7 cellular contexts compared by ENCODE assay signal in genomic region chr17:28645576-28645939, GRCh38. TPM values are rescaled to one million over a fixed set of nuclear protein-coding genes. Genes with fewer than 3 reads are reported as not detected.
DNase-seq lines count a peak whose midpoint lies in the region; ATAC-seq lines count a peak whose summit lies in the region.

No MANE protein-coding gene starts in this region.

- POLR2A ChIA-PET in activated CD4-positive, alpha-beta memory T cell treated with anti-CD3 and anti-CD28 coated beads, Interleukin-2, amount 10 ng/mL, durations not matched to agents 7 days and 5 days (lab: Charles Lee), result interaction anchor here (0.6 to 7.6 kb wide), 22 partner anchors 11 to 494 kb away, joined by 3 to 115 read pairs (median 4); partner anchors contain the start of genes ALDOC, DHRS13, FLOT2 and NEK8

- H3K27me3 Mint-ChIP-seq in activated CD4-positive, alpha-beta memory T cell treated with anti-CD3 and anti-CD28 coated beads, Interleukin-2, amount 10 ng/mL, durations not matched to agents 7 days and 5 days, result no peaks in the 10 kb centered on the region

- H3K9me3 Mint-ChIP-seq in activated CD4-positive, alpha-beta memory T cell treated with anti-CD3 and anti-CD28 coated beads, Interleukin-2, amount 10 ng/mL, durations not matched to agents 7 days and 5 days, result no peaks in the 10 kb centered on the region

- ATAC-seq in HG02642 (IDR thresholded peaks at IDR 0.05; ENCODE audit: poor library complexity, unreplicated experiment) (peak; percentile 4), GM18517 (IDR thresholded peaks at IDR 0.05; ENCODE audit: unreplicated experiment) (no peak)
- no peak for ATAC-seq in stimulated activated naive CD8-positive, alpha-beta T cell treated with anti-CD3 and anti-CD28 coated beads, Interleukin-15, Interleukin-2, amounts not matched to agents 100 U/mL and 50 U/mL, for 24 hours

- peak overlapping the region; percentile 81 for H3K27ac Mint-ChIP-seq in activated CD4-positive, alpha-beta memory T cell treated with anti-CD3 and anti-CD28 coated beads, Interleukin-2, amount 10 ng/mL, durations not matched to agents 7 days and 5 days

- peak overlapping the region; percentile 70 for H3K9ac ChIP-seq in iPS-15b (ENCODE audit: low read depth, low read length)

- H3K4me3 Mint-ChIP-seq in activated CD4-positive, alpha-beta memory T cell treated with anti-CD3 and anti-CD28 coated beads, Interleukin-2, amount 10 ng/mL, durations not matched to agents 7 days and 5 days, result peak overlapping the region; percentile 93

- H3K36me3 ChIP-seq in iPS-15b (ENCODE audit: control insufficient read depth, insufficient read depth, low read length), result peaks cover 19% of the 10 kb centered on the region

- H3K4me1 ChIP-seq in iPS-15b (ENCODE audit: control insufficient read depth, insufficient read depth, low read length), result peaks cover 3% of the 10 kb centered on the region

- peak overlapping the region; percentile 84 for H3K4me3 ChIP-seq in iPS-15b (ENCODE audit: low read depth, low read length)

- CTCF ChIA-PET in activated CD4-positive, alpha-beta memory T cell treated with anti-CD3 and anti-CD28 coated beads, Interleukin-2, amount 10 ng/mL, durations not matched to agents 7 days and 5 days (lab: Charles Lee), result interaction anchor here (0.7 to 5.1 kb wide), 11 partner anchors 16 to 104 kb away, joined by 3 to 80 read pairs (median 6); partner anchors contain the start of genes NEK8, PROCA1, RPL23A and SDF2

- H3K9me3 ChIP-seq in iPS-15b (ENCODE audit: control insufficient read depth, insufficient read depth, low read length), result no peaks in the 10 kb centered on the region

- peaks cover 42% of the 10 kb centered on the region for H3K4me1 Mint-ChIP-seq in activated CD4-positive, alpha-beta memory T cell treated with anti-CD3 and anti-CD28 coated beads, Interleukin-2, amount 10 ng/mL, durations not matched to agents 7 days and 5 days

- peak; percentile 24 for DNase-seq in activated CD4-positive, alpha-beta memory T cell treated with anti-CD3 and anti-CD28 coated beads, Interleukin-2, amount 10 ng/mL, durations not matched to agents 7 days and 5 days
- peak; percentile 31 for DNase-seq in stimulated activated naive CD8-positive, alpha-beta T cell treated with anti-CD3 and anti-CD28 coated beads, Interleukin-15, Interleukin-2, amounts not matched to agents 100 U/mL and 50 U/mL, for 24 hours
- no peak for DNase-seq in germinal center (ENCODE audit: low spot score)
- DNase-seq in GM03348 (ENCODE audit: low spot score), result no peak

- H3K36me3 Mint-ChIP-seq in activated CD4-positive, alpha-beta memory T cell treated with anti-CD3 and anti-CD28 coated beads, Interleukin-2, amount 10 ng/mL, durations not matched to agents 7 days and 5 days (ENCODE audit: low read depth), result peaks cover 59% of the 10 kb centered on the region

- H3K27me3 ChIP-seq in iPS-15b (ENCODE audit: control insufficient read depth, insufficient read depth, low read length), result no peaks in the 10 kb centered on the region

RNA-seq across cellular contexts. Expression of gene BLTP2, which starts 0.6 kb away (rescaled TPM):
- 100 to 1,000 TPM; 120 to 128 TPM for total RNA-seq in activated CD4-positive, alpha-beta memory T cell treated with anti-CD3 and anti-CD28 coated beads, Interleukin-2, amount 10 ng/mL, durations not matched to agents 7 days and 5 days

RNA-seq across cellular contexts. Expression of gene SDF2, which starts 16.1 kb away (rescaled TPM):
- 10 to 100 TPM; 49.0 to 52.9 TPM for total RNA-seq in activated CD4-positive, alpha-beta memory T cell treated with anti-CD3 and anti-CD28 coated beads, Interleukin-2, amount 10 ng/mL, durations not matched to agents 7 days and 5 days

RNA-seq across cellular contexts. Expression of gene SUPT6H, which starts 16.4 kb away (rescaled TPM):
- 10 to 100 TPM; 60.7 to 65.8 TPM for total RNA-seq in activated CD4-positive, alpha-beta memory T cell treated with anti-CD3 and anti-CD28 coated beads, Interleukin-2, amount 10 ng/mL, durations not matched to agents 7 days and 5 days

RNA-seq across cellular contexts. Expression of gene RSKR, which starts 31.6 kb away (rescaled TPM):
- 10 to 100 TPM; 15.5 to 19.7 TPM for total RNA-seq in activated CD4-positive, alpha-beta memory T cell treated with anti-CD3 and anti-CD28 coated beads, Interleukin-2, amount 10 ng/mL, durations not matched to agents 7 days and 5 days

RNA-seq across cellular contexts. Expression of gene SPAG5, which starts 46.7 kb away (rescaled TPM):
- total RNA-seq in activated CD4-positive, alpha-beta memory T cell treated with anti-CD3 and anti-CD28 coated beads, Interleukin-2, amount 10 ng/mL, durations not matched to agents 7 days and 5 days, result 100 to 1,000 TPM; 125 to 127 TPM

Comparison
In these comparisons a context has a peak if more than half of its experiments do, and no peak if none do; other contexts are left out.
1. DNase-seq: peak in activated CD4-positive, alpha-beta memory T cell treated with anti-CD3 and anti-CD28 coated beads, Interleukin-2, amount 10 ng/mL, durations not matched to agents 7 days and 5 days (single experiment) and stimulated activated naive CD8-positive, alpha-beta T cell treated with anti-CD3 and anti-CD28 coated beads, Interleukin-15, Interleukin-2, amounts not matched to agents 100 U/mL and 50 U/mL, for 24 hours (single experiment); none in germinal center (single experiment) and GM03348 (single experiment).